In the genomic region with DNA sequence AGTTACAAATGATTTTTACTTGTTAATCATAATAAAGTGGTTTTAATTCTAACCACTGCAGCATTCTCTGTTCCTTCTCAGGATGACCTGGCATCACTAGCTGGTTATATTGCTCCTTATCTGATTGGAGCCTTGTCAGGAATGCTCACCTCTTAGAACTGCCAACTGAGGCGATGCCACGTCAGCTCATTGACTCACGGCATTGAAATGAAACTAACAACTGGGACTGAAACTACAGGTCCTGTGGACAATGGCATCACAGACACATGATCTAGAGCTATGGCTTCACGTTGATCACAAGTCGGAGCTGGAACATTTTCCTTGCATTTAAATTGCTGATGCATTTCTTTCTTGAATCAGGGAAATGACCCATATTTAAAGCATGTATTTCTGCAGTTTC, we compare ENCODE assay signal across 1 cellular context.
TF ChIP-seq lines count a peak whose summit lies in the region.

No MANE protein-coding gene starts in this region.

TF ChIP-seq in IMR-90, 13 proteins besides CTCF, POLR2A, EP300 and RAD21 (continued from another document):
- TF ChIP-seq, protein P1, sequence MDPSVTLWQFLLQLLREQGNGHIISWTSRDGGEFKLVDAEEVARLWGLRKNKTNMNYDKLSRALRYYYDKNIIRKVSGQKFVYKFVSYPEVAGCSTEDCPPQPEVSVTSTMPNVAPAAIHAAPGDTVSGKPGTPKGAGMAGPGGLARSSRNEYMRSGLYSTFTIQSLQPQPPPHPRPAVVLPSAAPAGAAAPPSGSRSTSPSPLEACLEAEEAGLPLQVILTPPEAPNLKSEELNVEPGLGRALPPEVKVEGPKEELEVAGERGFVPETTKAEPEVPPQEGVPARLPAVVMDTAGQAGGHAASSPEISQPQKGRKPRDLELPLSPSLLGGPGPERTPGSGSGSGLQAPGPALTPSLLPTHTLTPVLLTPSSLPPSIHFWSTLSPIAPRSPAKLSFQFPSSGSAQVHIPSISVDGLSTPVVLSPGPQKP (IDR thresholded peaks at IDR 0.05; ENCODE audit: borderline replicate concordance, low read depth, low read length), result no peak
- no peak for TF ChIP-seq MAFK (IDR thresholded peaks at IDR 0.05; ENCODE audit: low read depth, low read length)
- no peak for TF ChIP-seq RFX5 (IDR thresholded peaks at IDR 0.05; ENCODE audit: low read depth, low read length)
- TF ChIP-seq USF2 (IDR thresholded peaks at IDR 0.05; ENCODE audit: low read depth, low read length), result no peak
